9 cellular contexts compared by ENCODE assay signal in the genomic region with DNA sequence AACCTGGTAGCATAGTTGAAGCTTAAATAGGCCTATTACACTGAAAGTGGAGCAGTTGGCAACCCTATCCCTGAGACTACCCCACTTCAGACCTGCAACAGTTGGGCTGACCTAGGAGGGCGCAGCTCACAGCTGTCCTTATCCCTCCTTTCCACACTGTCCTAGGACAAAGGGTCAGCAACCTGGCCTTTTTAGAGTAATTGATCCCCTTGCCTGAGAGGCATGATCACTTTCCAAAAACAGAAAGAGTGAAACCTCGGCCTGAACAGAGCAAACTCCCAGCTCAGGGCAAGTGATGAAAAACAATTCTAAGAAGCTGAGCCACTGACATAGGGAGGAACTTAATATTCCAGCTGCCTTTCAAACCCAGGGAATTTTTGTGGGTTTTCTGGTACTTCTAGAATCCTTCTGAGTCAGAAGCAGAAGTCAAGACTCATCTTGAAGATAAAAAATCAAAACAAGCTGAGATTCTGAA.
DNase-seq lines count a peak whose midpoint lies in the region; ATAC-seq, FAIRE-seq and TF ChIP-seq lines count a peak whose summit lies in the region.
"Had no signal": no experiment of that assay in that cellular context is flagged by ENCODE, and none has a peak within 500 bp of the region (broad histone marks: within the 10 kb centered on the region; RNA-seq: fewer than 3 reads in every experiment).

No MANE protein-coding gene starts in this region.

- no peak overlapping the region for H3K27ac ChIP-seq in HepG2 (ENCODE audit: extremely low read length, insufficient read depth, low read length)
- H3K27ac ChIP-seq in testis: peak overlapping the region; percentile 32 to 66

- no peak for TF ChIP-seq RAD21 in HepG2 (CRISPR knock-in tag; IDR thresholded peaks at IDR 0.05)

- H3K9me3 Mint-ChIP-seq in activated naive CD4-positive, alpha-beta T cell treated with anti-CD3 and anti-CD28 coated beads, Interleukin-2, amount 10 ng/mL, durations not matched to agents 7 days and 5 days: no peaks in the 10 kb centered on the region

- no peak overlapping the region for H2AFZ ChIP-seq in HepG2 (ENCODE audit: low read length)

- TF ChIP-seq POLR2A in HepG2 (IDR thresholded peaks at IDR 0.05; ENCODE audit: insufficient read depth in 1 of 2, low read depth in 2 of 2, low read length in 2 of 2): no peak
- TF ChIP-seq POLR2A in testis (IDR thresholded peaks at IDR 0.05): no peak

- intact Hi-C loops in HepG2 (cut with micrococcal nuclease; ENCODE audit: unreplicated experiment) (loop anchor here (10.0 kb wide), 1 partner anchor 104 kb away; no protein-coding TSS in a partner anchor), testis (cut with DNase I; ENCODE audit: low total_unique reads) (no loop called here)

- no TSS peak for BruUV-seq in HepG2 (replicated peaks; lab: Mats Ljungman, UMichigan)

- H3K36me3 ChIP-seq in HepG2 (replicated peaks in 1 of 2; ENCODE audit: control insufficient read depth in 1 of 2, insufficient read depth in 2 of 2, low read length in 2 of 2): no peaks in the 10 kb centered on the region
- no peaks in the 10 kb centered on the region for H3K36me3 ChIP-seq in testis (ENCODE audit: low read depth, missing control alignments)

- no peak for TF ChIP-seq CTCF in HepG2 (CRISPR knock-in tag; IDR thresholded peaks at IDR 0.05)
- TF ChIP-seq CTCF in testis (IDR thresholded peaks at IDR 0.05): no peak

- no peak for FAIRE-seq in HepG2 (lab: Jason Lieb, UNC)

- POLR2A ChIA-PET in HepG2 (lab: Yijun Ruan, JAX): no interaction called here

- CTCF ChIA-PET in HepG2 (lab: Yijun Ruan, JAX; ENCODE audit: low intra/inter-chr PET ratio, low total read pairs): interaction anchor here (3.0 kb wide), 1 partner anchor 245 kb away, joined by 15 read pairs; no protein-coding TSS in a partner anchor
- CTCF ChIA-PET in activated naive CD4-positive, alpha-beta T cell treated with anti-CD3 and anti-CD28 coated beads, Interleukin-2, amount 10 ng/mL, durations not matched to agents 7 days and 5 days (lab: Charles Lee): interaction anchor here (0.7 to 3.2 kb wide), 19 partner anchors 8 to 587 kb away, joined by 3 to 17 read pairs (median 6); partner anchors contain the start of genes PDE5A and USP53

- peak; percentile 53; the same call in 1 of the 3 replicates for ATAC-seq in HepG2
- ATAC-seq in GM19467 (IDR thresholded peaks at IDR 0.05; ENCODE audit: unreplicated experiment): no peak

- H3K27me3 Mint-ChIP-seq in activated naive CD4-positive, alpha-beta T cell treated with anti-CD3 and anti-CD28 coated beads, Interleukin-2, amount 10 ng/mL, durations not matched to agents 7 days and 5 days: no peaks in the 10 kb centered on the region

- 42% methylated on average over 2 of the region's 2 CpGs for WGBS in HepG2 (ENCODE audit: low lambda C conversion rate)
- 43 to 46% methylated on average over 2 of the region's 2 CpGs for WGBS in testis, 2 donors

- H3K4me1 Mint-ChIP-seq in activated naive CD4-positive, alpha-beta T cell treated with anti-CD3 and anti-CD28 coated beads, Interleukin-2, amount 10 ng/mL, durations not matched to agents 7 days and 5 days: no peaks in the 10 kb centered on the region

- no peak overlapping the region for H3K4me3 ChIP-seq in HepG2 (replicated peaks in 1 of 3; ENCODE audit: insufficient read depth in 1 of 3, low read depth in 2 of 3, low read length in 3 of 3)
- H3K4me3 ChIP-seq in testis: no peak overlapping the region

- H3K4me3 Mint-ChIP-seq in activated naive CD4-positive, alpha-beta T cell treated with anti-CD3 and anti-CD28 coated beads, Interleukin-2, amount 10 ng/mL, durations not matched to agents 7 days and 5 days: no peak overlapping the region

- H3K79me2 ChIP-seq in HepG2 (ENCODE audit: insufficient read depth, low read length): no peaks in the 10 kb centered on the region

- H3K27ac Mint-ChIP-seq in activated naive CD4-positive, alpha-beta T cell treated with anti-CD3 and anti-CD28 coated beads, Interleukin-2, amount 10 ng/mL, durations not matched to agents 7 days and 5 days: no peak overlapping the region

- DNase-seq in HS-5 (ENCODE audit: low read depth) (peak; percentile 64), dedifferentiated amniotic fluid mesenchymal stem cell (ENCODE audit: extremely low spot score) (peak; percentile 94), HepG2 (ENCODE audit: low spot score) (no peak), testis (no peak), DMS53 treated with DMSO at 0.1 percent for 48 hours (lab: John Stamatoyannopoulos, UW; ENCODE audit: unreplicated experiment) (no peak), GM19240 (ENCODE audit: insufficient read length, low spot score) (no peak)
- DNase-seq in activated naive CD4-positive, alpha-beta T cell treated with anti-CD3 and anti-CD28 coated beads, Interleukin-2, amount 10 ng/mL, durations not matched to agents 7 days and 5 days: no peak
- DNase-seq: NCI-H510A had no signal

- H3K4me2 ChIP-seq in HepG2 (ENCODE audit: low read depth, low read length): no peak overlapping the region

- H3K4me1 ChIP-seq in HepG2 (ENCODE audit: insufficient read depth, low read length) (no peaks in the 10 kb centered on the region), testis (peaks cover 32% of the 10 kb centered on the region)

- in situ Hi-C loops in HepG2 (cut with HindIII; ENCODE audit: extremely low pct_ligation_motif_present, low pct_unique_long_range_greater_than_20kb): loop anchor here (5.0 to 10.0 kb wide), 2 partner anchors 174 to 247 kb away; partner anchors contain the start of gene USP53

- no peaks in the 10 kb centered on the region for H4K20me1 ChIP-seq in HepG2 (ENCODE audit: insufficient read depth, low read length)

- no peaks in the 10 kb centered on the region for H3K36me3 Mint-ChIP-seq in activated naive CD4-positive, alpha-beta T cell treated with anti-CD3 and anti-CD28 coated beads, Interleukin-2, amount 10 ng/mL, durations not matched to agents 7 days and 5 days

- no peaks in the 10 kb centered on the region for H3K27me3 ChIP-seq in HepG2 (ENCODE audit: control insufficient read depth in 1 of 2, insufficient read depth in 2 of 2, low read length in 2 of 2)
- no peaks in the 10 kb centered on the region for H3K27me3 ChIP-seq in testis

- no peak overlapping the region for H3K9ac ChIP-seq in HepG2 (ENCODE audit: insufficient read depth, low read depth, low read length)

- no peak for TF ChIP-seq EP300 in HepG2 (IDR thresholded peaks at IDR 0.05; ENCODE audit: low read depth in 2 of 2, low read length in 2 of 2)
- TF ChIP-seq EP300 in HepG2 (CRISPR knock-in tag; IDR thresholded peaks at IDR 0.05; ENCODE audit: borderline replicate concordance): no peak

- no peaks in the 10 kb centered on the region for H3K9me3 ChIP-seq in HepG2 (ENCODE audit: low read length)
- no peaks in the 10 kb centered on the region for H3K9me3 ChIP-seq in testis

TF ChIP-seq in HepG2, 621 proteins besides CTCF, POLR2A, EP300 and RAD21 (continues in another document):
- TF ChIP-seq JUND (CRISPR knock-in tag; IDR thresholded peaks at IDR 0.05) (no peak), MXI1 (IDR thresholded peaks at IDR 0.05; ENCODE audit: borderline replicate concordance, low read depth, low read length) (no peak), POGZ (CRISPR knock-in tag; IDR thresholded peaks at IDR 0.05) (no peak)
- TF ChIP-seq, protein P1, sequence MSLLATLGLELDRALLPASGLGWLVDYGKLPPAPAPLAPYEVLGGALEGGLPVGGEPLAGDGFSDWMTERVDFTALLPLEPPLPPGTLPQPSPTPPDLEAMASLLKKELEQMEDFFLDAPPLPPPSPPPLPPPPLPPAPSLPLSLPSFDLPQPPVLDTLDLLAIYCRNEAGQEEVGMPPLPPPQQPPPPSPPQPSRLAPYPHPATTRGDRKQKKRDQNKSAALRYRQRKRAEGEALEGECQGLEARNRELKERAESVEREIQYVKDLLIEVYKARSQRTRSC (CRISPR knock-in tag; IDR thresholded peaks at IDR 0.05; ENCODE audit: low read depth): no peak

Comparison
In these comparisons a context has a peak if more than half of its experiments do, and no peak if none do; other contexts are left out.
1. DNase-seq: peak in HS-5 (single experiment) and dedifferentiated amniotic fluid mesenchymal stem cell (single experiment); none in HepG2 (single experiment), testis (single experiment), activated naive CD4-positive, alpha-beta T cell treated with anti-CD3 and anti-CD28 coated beads, Interleukin-2, amount 10 ng/mL, durations not matched to agents 7 days and 5 days (single experiment), DMS53 treated with DMSO at 0.1 percent for 48 hours (single experiment) and GM19240 (single experiment).